In the genomic region with DNA sequence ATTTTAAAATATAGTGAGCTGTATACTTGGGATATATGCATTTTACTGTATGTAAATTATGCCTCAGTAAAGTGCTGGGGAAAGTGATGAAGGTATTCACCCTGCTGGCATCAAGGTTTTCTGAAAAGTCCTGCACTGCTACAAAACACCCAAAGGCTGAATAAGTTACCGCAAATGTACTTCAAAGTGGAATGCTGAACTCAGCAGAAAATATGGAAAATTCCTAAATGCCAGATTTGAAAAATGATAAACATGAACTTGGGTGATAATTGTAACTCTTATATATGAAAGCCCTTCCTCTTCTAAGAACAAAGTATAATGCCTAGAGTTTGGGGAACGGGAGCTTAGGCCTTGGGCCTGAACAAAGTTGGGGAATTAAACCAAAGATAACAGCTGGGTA, we compare ENCODE assay signal across 37 cellular contexts.
"Had no signal": no experiment of that assay in that cellular context is flagged by ENCODE, and none has a peak within 500 bp of the region (broad histone marks: within the 10 kb centered on the region; RNA-seq: fewer than 3 reads in every experiment).

No MANE protein-coding gene starts in this region.

- H3K27ac ChIP-seq: ascending aorta, breast epithelium, cardiac muscle cell, colonic mucosa, esophagus muscularis mucosa, foreskin keratinocyte, gastrocnemius medialis, heart left ventricle, WERI-Rb-1 had no signal

- H3K36me3 ChIP-seq: breast epithelium, colonic mucosa, WERI-Rb-1 had no signal

- FAIRE-seq: endometrium had no signal

- H3K27me3 ChIP-seq: ascending aorta, breast epithelium, cardiac muscle cell, colonic mucosa, esophagus muscularis mucosa, gastrocnemius medialis, heart left ventricle had no signal

- ATAC-seq: activated CD4-positive, CD25-positive, alpha-beta regulatory T cell treated with anti-CD3 and anti-CD28 coated beads, Interleukin-2, amount 50 U/mL, for 24 hours; activated CD8-positive, alpha-beta memory T cell treated with anti-CD3 and anti-CD28 coated beads, Interleukin-2, amount 10 ng/mL, durations not matched to agents 7 days and 5 days; activated CD8-positive, alpha-beta T cell treated with anti-CD3 and anti-CD28 coated beads, Interleukin-2, amount 10 ng/mL, durations not matched to agents 7 days and 5 days; activated naive CD4-positive, alpha-beta T cell treated with anti-CD3 and anti-CD28 coated beads, Interleukin-2, amount 50 U/mL, for 72 hours; foreskin keratinocyte; gastrocnemius medialis; heart left ventricle; T-helper 17 cell had no signal

- H3K9me3 Mint-ChIP-seq: activated T-helper 2 cell treated with anti-CD3 and anti-CD28 coated beads, Interferon-gamma antibody, Interleukin-2, Interleukin-4, amounts not matched to agents 10 μg/mL and 5 μg/mL and 100 μg/mL, durations not matched to agents 14 hours and 24 hours and 36 hours had no signal

- DNase-seq: activated B cell treated with CpG ODN at 0.5 μM for 24 hours; activated CD4-positive, alpha-beta T cell treated with anti-CD3 and anti-CD28 coated beads for 48 hours; activated CD4-positive, alpha-beta T cell treated with anti-CD3 and anti-CD28 coated beads, Interleukin-2, amount 50 U/mL, for 1 hour; activated CD4-positive, alpha-beta T cell treated with anti-CD3 and anti-CD28 coated beads, Interleukin-2, amount 50 U/mL, for 48 hours; activated CD8-positive, alpha-beta memory T cell treated with anti-CD3 and anti-CD28 coated beads, Interleukin-2, amount 10 ng/mL, durations not matched to agents 7 days and 5 days; activated CD8-positive, alpha-beta memory T cell treated with anti-CD3 and anti-CD28 coated beads, Interleukin-2, amount 50 U/mL, for 4 hours; activated CD8-positive, alpha-beta T cell treated with anti-CD3 and anti-CD28 coated beads, Interleukin-2, amount 10 ng/mL, durations not matched to agents 7 days and 5 days; activated effector memory CD4-positive, alpha-beta T cell treated with anti-CD3 and anti-CD28 coated beads, Interleukin-2, amount 50 U/mL, for 16 hours; activated naive CD4-positive, alpha-beta T cell; activated naive CD4-positive, alpha-beta T cell treated with anti-CD3 and anti-CD28 coated beads, Interleukin-2, amount 10 ng/mL, durations not matched to agents 7 days and 5 days; activated naive CD8-positive, alpha-beta T cell treated with anti-CD3 and anti-CD28 coated beads, Interleukin-2, amount 10 ng/mL, durations not matched to agents 7 days and 5 days; activated T-cell treated with anti-CD3 and anti-CD28 coated beads, Interleukin-2, amount 50 U/mL, for 1 hour; activated T-cell treated with anti-CD3 and anti-CD28 coated beads, Interleukin-2, amount 50 U/mL, for 48 hours; central memory CD4-positive, alpha-beta T cell; cerebellar nuclear complex; colonic mucosa; effector CD8-positive, alpha-beta T cell; erythroblast; foreskin keratinocyte; gastrocnemius medialis; glutamatergic neuron; heart left ventricle; T-helper 1 cell; T-helper 17 cell; T1000; WERI-Rb-1 had no signal

- H3K27ac Mint-ChIP-seq: activated B cell treated with CpG ODN at 0.5 μM for 24 hours; activated CD8-positive, alpha-beta memory T cell treated with anti-CD3 and anti-CD28 coated beads, Interleukin-2, amount 10 ng/mL, durations not matched to agents 7 days and 5 days; activated CD8-positive, alpha-beta T cell treated with anti-CD3 and anti-CD28 coated beads, Interleukin-2, amount 10 ng/mL, durations not matched to agents 7 days and 5 days; activated naive CD4-positive, alpha-beta T cell treated with anti-CD3 and anti-CD28 coated beads, Interleukin-2, amount 10 ng/mL, durations not matched to agents 7 days and 5 days; activated naive CD4-positive, alpha-beta T cell treated with anti-CD3 and anti-CD28 coated beads, Interleukin-2, amount 50 U/mL, for 72 hours; activated naive CD8-positive, alpha-beta T cell treated with anti-CD3 and anti-CD28 coated beads, Interleukin-2, amount 10 ng/mL, durations not matched to agents 7 days and 5 days; activated T-helper 1 cell treated with anti-CD3 and anti-CD28 coated beads, Interleukin-12 subunit alpha, Interleukin-12 subunit beta, Interleukin-2, Interleukin-4 antibody, amounts not matched to agents 30 ng/mL and 10 ng/mL and 1 ng/mL, durations not matched to agents 14 hours and 24 hours and 36 hours; activated T-helper 2 cell treated with anti-CD3 and anti-CD28 coated beads, Interferon-gamma antibody, Interleukin-2, Interleukin-4, amounts not matched to agents 10 μg/mL and 5 μg/mL and 100 μg/mL, durations not matched to agents 14 hours and 24 hours and 36 hours; brain; T-helper 17 cell; T-helper 2 cell treated with Interferon-gamma antibody and Interleukin-4, amounts not matched to agents 5 μg/mL and 100 μg/mL, for 36 hours had no signal

- H3K4me1 ChIP-seq: ascending aorta, breast epithelium, colonic mucosa, esophagus muscularis mucosa, foreskin keratinocyte, gastrocnemius medialis, heart left ventricle had no signal

- H3K4me3 ChIP-seq: ascending aorta, breast epithelium, cardiac muscle cell, colonic mucosa, esophagus muscularis mucosa, gastrocnemius medialis, heart left ventricle had no signal

- H3K27me3 Mint-ChIP-seq: activated B cell treated with CpG ODN at 0.5 μM for 24 hours; activated naive CD4-positive, alpha-beta T cell treated with anti-CD3 and anti-CD28 coated beads, Interleukin-2, amount 10 ng/mL, durations not matched to agents 7 days and 5 days; brain; T-helper 17 cell had no signal

- H3K9me3 ChIP-seq: colonic mucosa, gastrocnemius medialis had no signal

- H3K4me1 Mint-ChIP-seq: activated CD8-positive, alpha-beta memory T cell treated with anti-CD3 and anti-CD28 coated beads, Interleukin-2, amount 10 ng/mL, durations not matched to agents 7 days and 5 days; activated naive CD4-positive, alpha-beta T cell treated with anti-CD3 and anti-CD28 coated beads, Interleukin-2, amount 10 ng/mL, durations not matched to agents 7 days and 5 days; brain; T-helper 17 cell had no signal

- H3K4me3 Mint-ChIP-seq: activated B cell treated with CpG ODN at 0.5 μM for 24 hours; activated CD8-positive, alpha-beta memory T cell treated with anti-CD3 and anti-CD28 coated beads, Interleukin-2, amount 10 ng/mL, durations not matched to agents 7 days and 5 days; activated CD8-positive, alpha-beta T cell treated with anti-CD3 and anti-CD28 coated beads, Interleukin-2, amount 10 ng/mL, durations not matched to agents 7 days and 5 days; activated naive CD4-positive, alpha-beta T cell treated with anti-CD3 and anti-CD28 coated beads, Interleukin-2, amount 10 ng/mL, durations not matched to agents 7 days and 5 days; activated naive CD8-positive, alpha-beta T cell treated with anti-CD3 and anti-CD28 coated beads, Interleukin-2, amount 10 ng/mL, durations not matched to agents 7 days and 5 days; activated T-helper 1 cell treated with anti-CD3 and anti-CD28 coated beads, Interleukin-12 subunit alpha, Interleukin-12 subunit beta, Interleukin-2, Interleukin-4 antibody, amounts not matched to agents 30 ng/mL and 10 ng/mL and 1 ng/mL, durations not matched to agents 14 hours and 24 hours and 36 hours; brain; T-helper 17 cell; T-helper 2 cell treated with Interferon-gamma antibody and Interleukin-4, amounts not matched to agents 5 μg/mL and 100 μg/mL, for 36 hours had no signal
